20 cellular contexts compared by ENCODE assay signal in the genomic region with DNA sequence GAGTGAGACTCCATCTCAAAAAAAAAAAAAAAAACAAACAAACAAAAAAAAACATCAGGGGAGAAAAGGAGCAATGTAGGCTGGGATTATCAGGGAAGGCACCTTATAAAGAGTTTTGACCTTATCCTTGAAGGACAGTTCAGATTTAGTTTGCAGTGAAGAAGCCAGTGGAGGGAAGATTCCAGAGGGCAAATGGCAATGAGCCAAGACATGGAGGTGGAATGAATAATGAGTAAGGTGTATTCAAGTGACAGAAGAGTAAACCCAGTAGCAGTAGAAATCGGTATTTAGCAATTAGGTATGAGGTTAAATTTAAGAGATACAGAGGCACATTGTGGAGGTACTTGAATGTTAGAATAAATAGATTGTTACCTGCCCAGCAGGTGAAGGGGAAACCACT. TPM values are rescaled to one million over a fixed set of nuclear protein-coding genes. Genes with fewer than 3 reads are reported as not detected.
DNase-seq lines count a peak whose midpoint lies in the region; ATAC-seq and TF ChIP-seq lines count a peak whose summit lies in the region.
"Had no signal": no experiment of that assay in that cellular context is flagged by ENCODE, and none has a peak within 500 bp of the region (broad histone marks: within the 10 kb centered on the region; RNA-seq: fewer than 3 reads in every experiment).

No MANE protein-coding gene starts in this region.

- DNase-seq in GM10266 (ENCODE audit: extremely low spot score) (peak; percentile 13), kidney tubule cell (ENCODE audit: low spot score) (peak; percentile 28), hypothalamus (lab: John Stamatoyannopoulos, UW) (no peak), SK-N-SH (no peak)
- DNase-seq in activated T-helper 1 cell treated with anti-CD3 and anti-CD28 coated beads, Interleukin-12 subunit alpha, Interleukin-12 subunit beta, Interleukin-2, Interleukin-4 antibody, amounts not matched to agents 30 ng/mL and 10 ng/mL and 1 ng/mL, durations not matched to agents 14 hours and 24 hours and 36 hours (ENCODE audit: low spot score): no peak
- no peak for DNase-seq in stimulated activated naive CD4-positive, alpha-beta T cell (lab: John Stamatoyannopoulos, UW)
- DNase-seq: CD4-positive, CD25-positive, alpha-beta regulatory T cell; COR-L47; IMR-90; Karpas-422; MG63; NCI-H1048; NCI-H1436 treated with DMSO at 0.1 percent for 48 hours; NCI-H1930; NCI-H446; NCI-H526; Right ventricle myocardium superior; SW 1271 had no signal

- no peak overlapping the region for H3K4me3 Mint-ChIP-seq in activated T-helper 1 cell treated with anti-CD3 and anti-CD28 coated beads, Interleukin-12 subunit alpha, Interleukin-12 subunit beta, Interleukin-2, Interleukin-4 antibody, amounts not matched to agents 30 ng/mL and 10 ng/mL and 1 ng/mL, durations not matched to agents 14 hours and 24 hours and 36 hours

- ATAC-seq in GM21528 (IDR thresholded peaks at IDR 0.05; ENCODE audit: low FRiP score, unreplicated experiment): no peak

- H3K27ac ChIP-seq in 22Rv1: peak overlapping the region; percentile 99
- H3K27ac ChIP-seq in SK-N-SH (ENCODE audit: low read depth in 2 of 2, low read length in 1 of 2): no peak overlapping the region

- no peaks in the 10 kb centered on the region for H3K9me3 Mint-ChIP-seq in activated T-helper 1 cell treated with anti-CD3 and anti-CD28 coated beads, Interleukin-12 subunit alpha, Interleukin-12 subunit beta, Interleukin-2, Interleukin-4 antibody, amounts not matched to agents 30 ng/mL and 10 ng/mL and 1 ng/mL, durations not matched to agents 14 hours and 24 hours and 36 hours

- 81% methylated on average over 1 of the region's 1 CpG for WGBS in SK-N-SH (ENCODE audit: low lambda C conversion rate)

- H3K9ac ChIP-seq in SK-N-SH: no peak overlapping the region

- CTCF ChIA-PET in SK-N-SH (lab: Yijun Ruan, JAX): interaction anchor here (0.6 to 2.9 kb wide), 14 partner anchors 9 to 194 kb away, joined by 3 to 28 read pairs (median 6); no protein-coding TSS in a partner anchor

- peaks cover 31% of the 10 kb centered on the region for H3K4me1 Mint-ChIP-seq in activated T-helper 1 cell treated with anti-CD3 and anti-CD28 coated beads, Interleukin-12 subunit alpha, Interleukin-12 subunit beta, Interleukin-2, Interleukin-4 antibody, amounts not matched to agents 30 ng/mL and 10 ng/mL and 1 ng/mL, durations not matched to agents 14 hours and 24 hours and 36 hours (ENCODE audit: low read depth)

- no peaks in the 10 kb centered on the region for H4K20me1 ChIP-seq in SK-N-SH (ENCODE audit: insufficient read depth)

- intact Hi-C loops in activated T-helper 1 cell treated with anti-CD3 and anti-CD28 coated beads, Interleukin-12 subunit alpha, Interleukin-12 subunit beta, Interleukin-2, Interleukin-4 antibody, amounts not matched to agents 30 ng/mL and 10 ng/mL and 1 ng/mL, durations not matched to agents 14 hours and 24 hours and 36 hours (cut with micrococcal nuclease): loop anchor here (1.0 to 5.0 kb wide), 8 partner anchors 17 to 189 kb away; a partner anchor contains a TSS

- POLR2A ChIA-PET in SK-N-SH (lab: Yijun Ruan, JAX): no interaction called here

- no peaks in the 10 kb centered on the region for H3K9me2 ChIP-seq in SK-N-SH

- H3F3A ChIP-seq in SK-N-SH (replicated peaks; ENCODE audit: insufficient read depth): peaks cover 12% of the 10 kb centered on the region

- no peak for TF ChIP-seq CTCF in 22Rv1 (IDR thresholded peaks at IDR 0.05)
- no peak for TF ChIP-seq CTCF in GM10266 (IDR thresholded peaks at IDR 0.05; ENCODE audit: control insufficient read depth, insufficient read depth, low read depth, missing control alignments)
- no peak for TF ChIP-seq CTCF in SK-N-SH (IDR thresholded peaks at IDR 0.05)

- no peaks in the 10 kb centered on the region for H3K27me3 Mint-ChIP-seq in activated T-helper 1 cell treated with anti-CD3 and anti-CD28 coated beads, Interleukin-12 subunit alpha, Interleukin-12 subunit beta, Interleukin-2, Interleukin-4 antibody, amounts not matched to agents 30 ng/mL and 10 ng/mL and 1 ng/mL, durations not matched to agents 14 hours and 24 hours and 36 hours (ENCODE audit: insufficient read depth)

- peaks cover 3% of the 10 kb centered on the region for H3K36me3 Mint-ChIP-seq in activated T-helper 1 cell treated with anti-CD3 and anti-CD28 coated beads, Interleukin-12 subunit alpha, Interleukin-12 subunit beta, Interleukin-2, Interleukin-4 antibody, amounts not matched to agents 30 ng/mL and 10 ng/mL and 1 ng/mL, durations not matched to agents 14 hours and 24 hours and 36 hours (ENCODE audit: low read depth)
- H3K36me3 Mint-ChIP-seq: CD4-positive, CD25-positive, alpha-beta regulatory T cell had no signal

- H3K27ac Mint-ChIP-seq in activated T-helper 1 cell treated with anti-CD3 and anti-CD28 coated beads, Interleukin-12 subunit alpha, Interleukin-12 subunit beta, Interleukin-2, Interleukin-4 antibody, amounts not matched to agents 30 ng/mL and 10 ng/mL and 1 ng/mL, durations not matched to agents 14 hours and 24 hours and 36 hours: peak overlapping the region; percentile 8

- no peak overlapping the region for H2AFZ ChIP-seq in SK-N-SH (ENCODE audit: low read depth)

- H3K9me3 ChIP-seq in SK-N-SH: no peaks in the 10 kb centered on the region
- H3K9me3 ChIP-seq: MG63 had no signal

- no peak for TF ChIP-seq RAD21 in SK-N-SH (IDR thresholded peaks at IDR 0.05; ENCODE audit: low read length)

- H3K79me2 ChIP-seq in SK-N-SH (ENCODE audit: insufficient read depth): peaks cover 22% of the 10 kb centered on the region

- H3K4me2 ChIP-seq in SK-N-SH: no peak overlapping the region

- no peak overlapping the region for H3K4me3 ChIP-seq in SK-N-SH (ENCODE audit: low read depth in 2 of 2, low read length in 1 of 2)
- H3K4me3 ChIP-seq: MG63 had no signal

- no peak for TF ChIP-seq EP300 in SK-N-SH (IDR thresholded peaks at IDR 0.05; ENCODE audit: borderline replicate concordance in 1 of 2, low read depth in 1 of 2, low read length in 1 of 2)

- H3K27me3 ChIP-seq in SK-N-SH (ENCODE audit: insufficient read depth): no peaks in the 10 kb centered on the region
- H3K27me3 ChIP-seq: MG63 had no signal

- H3K4me1 ChIP-seq in SK-N-SH (ENCODE audit: control insufficient read depth in 1 of 2, insufficient read depth in 2 of 2, low read depth in 1 of 2, low read length in 1 of 2): peaks cover 8% of the 10 kb centered on the region in 2 experiments; a peak in 3 of 4 replicates

- H3K36me3 ChIP-seq in SK-N-SH (replicated peaks in 1 of 2; ENCODE audit: control insufficient read depth in 1 of 2, insufficient read depth in 2 of 2, low read length in 1 of 2): no peaks in the 10 kb centered on the region
- H3K36me3 ChIP-seq: MG63 had no signal

TF ChIP-seq in SK-N-SH, 30 proteins besides CTCF, POLR2A, EP300 and RAD21 (continues in another document):
- TF ChIP-seq RCOR1 (IDR thresholded peaks at IDR 0.05; ENCODE audit: low read length) (no peak), NRF1 (IDR thresholded peaks at IDR 0.05; ENCODE audit: low read depth, low read length) (no peak), EZH2phosphoT487 (IDR thresholded peaks at IDR 0.05; ENCODE audit: borderline replicate concordance, low read depth) (no peak), SIN3A (IDR thresholded peaks at IDR 0.05; ENCODE audit: borderline replicate concordance, low read depth, low read length) (no peak), RXRA (IDR thresholded peaks at IDR 0.05; ENCODE audit: borderline replicate concordance, low read depth) (no peak)
- TF ChIP-seq, protein P1, sequence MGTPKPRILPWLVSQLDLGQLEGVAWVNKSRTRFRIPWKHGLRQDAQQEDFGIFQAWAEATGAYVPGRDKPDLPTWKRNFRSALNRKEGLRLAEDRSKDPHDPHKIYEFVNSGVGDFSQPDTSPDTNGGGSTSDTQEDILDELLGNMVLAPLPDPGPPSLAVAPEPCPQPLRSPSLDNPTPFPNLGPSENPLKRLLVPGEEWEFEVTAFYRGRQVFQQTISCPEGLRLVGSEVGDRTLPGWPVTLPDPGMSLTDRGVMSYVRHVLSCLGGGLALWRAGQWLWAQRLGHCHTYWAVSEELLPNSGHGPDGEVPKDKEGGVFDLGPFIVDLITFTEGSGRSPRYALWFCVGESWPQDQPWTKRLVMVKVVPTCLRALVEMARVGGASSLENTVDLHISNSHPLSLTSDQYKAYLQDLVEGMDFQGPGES (IDR thresholded peaks at IDR 0.05; ENCODE audit: low read depth, low read length): no peak
- TF ChIP-seq, protein P2, sequence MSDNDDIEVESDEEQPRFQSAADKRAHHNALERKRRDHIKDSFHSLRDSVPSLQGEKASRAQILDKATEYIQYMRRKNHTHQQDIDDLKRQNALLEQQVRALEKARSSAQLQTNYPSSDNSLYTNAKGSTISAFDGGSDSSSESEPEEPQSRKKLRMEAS (IDR thresholded peaks at IDR 0.05; ENCODE audit: low read depth): no peak
- TF ChIP-seq, protein P3, sequence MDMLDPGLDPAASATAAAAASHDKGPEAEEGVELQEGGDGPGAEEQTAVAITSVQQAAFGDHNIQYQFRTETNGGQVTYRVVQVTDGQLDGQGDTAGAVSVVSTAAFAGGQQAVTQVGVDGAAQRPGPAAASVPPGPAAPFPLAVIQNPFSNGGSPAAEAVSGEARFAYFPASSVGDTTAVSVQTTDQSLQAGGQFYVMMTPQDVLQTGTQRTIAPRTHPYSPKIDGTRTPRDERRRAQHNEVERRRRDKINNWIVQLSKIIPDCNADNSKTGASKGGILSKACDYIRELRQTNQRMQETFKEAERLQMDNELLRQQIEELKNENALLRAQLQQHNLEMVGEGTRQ (IDR thresholded peaks at IDR 0.05; ENCODE audit: borderline replicate concordance, low read depth, low read length): no peak

RNA-seq across cellular contexts. Expression of a gene that starts 2.2 kb away (rescaled TPM):
- total RNA-seq in activated T-helper 1 cell treated with anti-CD3 and anti-CD28 coated beads, Interleukin-12 subunit alpha, Interleukin-12 subunit beta, Interleukin-2, Interleukin-4 antibody, amounts not matched to agents 30 ng/mL and 10 ng/mL and 1 ng/mL, durations not matched to agents 14 hours and 24 hours and 36 hours: 49.3 and 52.0 TPM in 2 replicates
- polyA plus RNA-seq in SK-N-SH (2012; rRNA removed): 7.1 and 8.5 TPM in 2 replicates
- polyA plus RNA-seq in SK-N-SH (2012; cell fraction: cytosol; rRNA removed): 8.6 and 9.8 TPM in 2 replicates
- polyA plus RNA-seq in SK-N-SH (2012; cell fraction: nucleus; rRNA removed): 5.0 and 7.1 TPM in 2 replicates

RNA-seq across cellular contexts. Expression of a gene that starts 46.8 kb away (rescaled TPM):
- 16.7 and 17.9 TPM in 2 replicates for total RNA-seq in activated T-helper 1 cell treated with anti-CD3 and anti-CD28 coated beads, Interleukin-12 subunit alpha, Interleukin-12 subunit beta, Interleukin-2, Interleukin-4 antibody, amounts not matched to agents 30 ng/mL and 10 ng/mL and 1 ng/mL, durations not matched to agents 14 hours and 24 hours and 36 hours
- 12.6 and 16.2 TPM in 2 replicates for polyA plus RNA-seq in SK-N-SH (2012; rRNA removed)
- 20.2 and 20.7 TPM in 2 replicates for polyA plus RNA-seq in SK-N-SH (2012; cell fraction: cytosol; rRNA removed)
- polyA plus RNA-seq in SK-N-SH (2012; cell fraction: nucleus; rRNA removed): 4.0 and 6.7 TPM in 2 replicates

Comparison
In these comparisons a context has a peak if more than half of its experiments do, and no peak if none do; other contexts are left out.
1. DNase-seq: peak in GM10266 (single experiment) and kidney tubule cell (single experiment); none in activated T-helper 1 cell treated with anti-CD3 and anti-CD28 coated beads, Interleukin-12 subunit alpha, Interleukin-12 subunit beta, Interleukin-2, Interleukin-4 antibody, amounts not matched to agents 30 ng/mL and 10 ng/mL and 1 ng/mL, durations not matched to agents 14 hours and 24 hours and 36 hours (single experiment), stimulated activated naive CD4-positive, alpha-beta T cell (0 of 6), hypothalamus (0 of 51) and SK-N-SH (single experiment).